Comparison of ENCODE assay signal across 2 cellular contexts in genomic region chr2:233892793-233893192, GRCh38.
TF ChIP-seq lines count a peak whose summit lies in the region.

No MANE protein-coding gene starts in this region.

TF ChIP-seq in SK-N-SH, 30 proteins besides CTCF, POLR2A, EP300 and RAD21 (continued from another document):
- TF ChIP-seq TAF1 (IDR thresholded peaks at IDR 0.05; ENCODE audit: borderline replicate concordance, low read depth, low read length), result no peak
- no peak for TF ChIP-seq RXRA (IDR thresholded peaks at IDR 0.05; ENCODE audit: borderline replicate concordance, low read depth)
- TF ChIP-seq, protein P1, sequence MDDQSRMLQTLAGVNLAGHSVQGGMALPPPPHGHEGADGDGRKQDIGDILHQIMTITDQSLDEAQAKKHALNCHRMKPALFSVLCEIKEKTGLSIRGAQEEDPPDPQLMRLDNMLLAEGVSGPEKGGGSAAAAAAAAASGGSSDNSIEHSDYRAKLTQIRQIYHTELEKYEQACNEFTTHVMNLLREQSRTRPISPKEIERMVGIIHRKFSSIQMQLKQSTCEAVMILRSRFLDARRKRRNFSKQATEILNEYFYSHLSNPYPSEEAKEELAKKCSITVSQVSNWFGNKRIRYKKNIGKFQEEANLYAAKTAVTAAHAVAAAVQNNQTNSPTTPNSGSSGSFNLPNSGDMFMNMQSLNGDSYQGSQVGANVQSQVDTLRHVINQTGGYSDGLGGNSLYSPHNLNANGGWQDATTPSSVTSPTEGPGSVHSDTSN (IDR thresholded peaks at IDR 0.05), result no peak
TF ChIP-seq in SK-N-SH: peak in this region for 0.

TF ChIP-seq in SK-N-SH treated with all-trans-retinoic acid at 6 μM for 48 hours, 23 proteins besides CTCF, POLR2A, EP300 and RAD21 (continued from another document):
- TF ChIP-seq, protein P2, sequence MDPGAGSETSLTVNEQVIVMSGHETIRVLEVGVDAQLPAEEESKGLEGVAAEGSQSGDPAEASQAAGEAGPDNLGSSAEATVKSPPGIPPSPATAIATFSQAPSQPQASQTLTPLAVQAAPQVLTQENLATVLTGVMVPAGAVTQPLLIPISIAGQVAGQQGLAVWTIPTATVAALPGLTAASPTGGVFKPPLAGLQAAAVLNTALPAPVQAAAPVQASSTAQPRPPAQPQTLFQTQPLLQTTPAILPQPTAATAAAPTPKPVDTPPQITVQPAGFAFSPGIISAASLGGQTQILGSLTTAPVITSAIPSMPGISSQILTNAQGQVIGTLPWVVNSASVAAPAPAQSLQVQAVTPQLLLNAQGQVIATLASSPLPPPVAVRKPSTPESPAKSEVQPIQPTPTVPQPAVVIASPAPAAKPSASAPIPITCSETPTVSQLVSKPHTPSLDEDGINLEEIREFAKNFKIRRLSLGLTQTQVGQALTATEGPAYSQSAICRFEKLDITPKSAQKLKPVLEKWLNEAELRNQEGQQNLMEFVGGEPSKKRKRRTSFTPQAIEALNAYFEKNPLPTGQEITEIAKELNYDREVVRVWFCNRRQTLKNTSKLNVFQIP (CRISPR knock-in tag; IDR thresholded peaks at IDR 0.05; ENCODE audit: borderline replicate concordance, low read depth), result no peak
- TF ChIP-seq PPARA (CRISPR knock-in tag; IDR thresholded peaks at IDR 0.05; ENCODE audit: borderline replicate concordance) (no peak), TOX (CRISPR knock-in tag; IDR thresholded peaks at IDR 0.05; ENCODE audit: borderline replicate concordance) (no peak), ZNF70 (CRISPR knock-in tag; IDR thresholded peaks at IDR 0.05) (no peak), ZC3H10 (CRISPR knock-in tag; IDR thresholded peaks at IDR 0.05) (no peak), ZNF8 (CRISPR knock-in tag; IDR thresholded peaks at IDR 0.05) (no peak), GLIS3 (CRISPR knock-in tag; IDR thresholded peaks at IDR 0.05) (no peak), ZFP3 (CRISPR knock-in tag; IDR thresholded peaks at IDR 0.05) (no peak), TCF4 (CRISPR knock-in tag; IDR thresholded peaks at IDR 0.05; ENCODE audit: borderline replicate concordance) (no peak), CREB5 (CRISPR knock-in tag; IDR thresholded peaks at IDR 0.05; ENCODE audit: low read depth) (no peak), RARB (CRISPR knock-in tag; IDR thresholded peaks at IDR 0.05) (no peak), ZNF565 (CRISPR knock-in tag; conservative IDR thresholded peaks at IDR 0.05; ENCODE audit: low read depth) (no peak), BACH2 (CRISPR knock-in tag; IDR thresholded peaks at IDR 0.05; ENCODE audit: borderline replicate concordance) (no peak), SNAI2 (CRISPR knock-in tag; IDR thresholded peaks at IDR 0.05) (no peak), ZFP30 (CRISPR knock-in tag; IDR thresholded peaks at IDR 0.05) (no peak), OSR1 (CRISPR knock-in tag; IDR thresholded peaks at IDR 0.05) (no peak)
- TF ChIP-seq, protein P3, sequence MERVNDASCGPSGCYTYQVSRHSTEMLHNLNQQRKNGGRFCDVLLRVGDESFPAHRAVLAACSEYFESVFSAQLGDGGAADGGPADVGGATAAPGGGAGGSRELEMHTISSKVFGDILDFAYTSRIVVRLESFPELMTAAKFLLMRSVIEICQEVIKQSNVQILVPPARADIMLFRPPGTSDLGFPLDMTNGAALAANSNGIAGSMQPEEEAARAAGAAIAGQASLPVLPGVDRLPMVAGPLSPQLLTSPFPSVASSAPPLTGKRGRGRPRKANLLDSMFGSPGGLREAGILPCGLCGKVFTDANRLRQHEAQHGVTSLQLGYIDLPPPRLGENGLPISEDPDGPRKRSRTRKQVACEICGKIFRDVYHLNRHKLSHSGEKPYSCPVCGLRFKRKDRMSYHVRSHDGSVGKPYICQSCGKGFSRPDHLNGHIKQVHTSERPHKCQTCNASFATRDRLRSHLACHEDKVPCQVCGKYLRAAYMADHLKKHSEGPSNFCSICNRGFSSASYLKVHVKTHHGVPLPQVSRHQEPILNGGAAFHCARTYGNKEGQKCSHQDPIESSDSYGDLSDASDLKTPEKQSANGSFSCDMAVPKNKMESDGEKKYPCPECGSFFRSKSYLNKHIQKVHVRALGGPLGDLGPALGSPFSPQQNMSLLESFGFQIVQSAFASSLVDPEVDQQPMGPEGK (CRISPR knock-in tag; IDR thresholded peaks at IDR 0.05; ENCODE audit: borderline replicate concordance), result no peak
- TF ChIP-seq, protein P4, sequence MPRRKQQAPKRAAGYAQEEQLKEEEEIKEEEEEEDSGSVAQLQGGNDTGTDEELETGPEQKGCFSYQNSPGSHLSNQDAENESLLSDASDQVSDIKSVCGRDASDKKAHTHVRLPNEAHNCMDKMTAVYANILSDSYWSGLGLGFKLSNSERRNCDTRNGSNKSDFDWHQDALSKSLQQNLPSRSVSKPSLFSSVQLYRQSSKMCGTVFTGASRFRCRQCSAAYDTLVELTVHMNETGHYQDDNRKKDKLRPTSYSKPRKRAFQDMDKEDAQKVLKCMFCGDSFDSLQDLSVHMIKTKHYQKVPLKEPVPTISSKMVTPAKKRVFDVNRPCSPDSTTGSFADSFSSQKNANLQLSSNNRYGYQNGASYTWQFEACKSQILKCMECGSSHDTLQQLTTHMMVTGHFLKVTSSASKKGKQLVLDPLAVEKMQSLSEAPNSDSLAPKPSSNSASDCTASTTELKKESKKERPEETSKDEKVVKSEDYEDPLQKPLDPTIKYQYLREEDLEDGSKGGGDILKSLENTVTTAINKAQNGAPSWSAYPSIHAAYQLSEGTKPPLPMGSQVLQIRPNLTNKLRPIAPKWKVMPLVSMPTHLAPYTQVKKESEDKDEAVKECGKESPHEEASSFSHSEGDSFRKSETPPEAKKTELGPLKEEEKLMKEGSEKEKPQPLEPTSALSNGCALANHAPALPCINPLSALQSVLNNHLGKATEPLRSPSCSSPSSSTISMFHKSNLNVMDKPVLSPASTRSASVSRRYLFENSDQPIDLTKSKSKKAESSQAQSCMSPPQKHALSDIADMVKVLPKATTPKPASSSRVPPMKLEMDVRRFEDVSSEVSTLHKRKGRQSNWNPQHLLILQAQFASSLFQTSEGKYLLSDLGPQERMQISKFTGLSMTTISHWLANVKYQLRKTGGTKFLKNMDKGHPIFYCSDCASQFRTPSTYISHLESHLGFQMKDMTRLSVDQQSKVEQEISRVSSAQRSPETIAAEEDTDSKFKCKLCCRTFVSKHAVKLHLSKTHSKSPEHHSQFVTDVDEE (CRISPR knock-in tag; IDR thresholded peaks at IDR 0.05), result no peak
